ENCODE assay signal across 8 cellular contexts in genomic region chr11:450809-451451, GRCh38. TPM values are rescaled to one million over a fixed set of nuclear protein-coding genes. Genes with fewer than 3 reads are reported as not detected.
A peak's percentile ranks its signal among the peaks of the same experiment; 100 is the strongest.
DNase-seq lines count a peak whose midpoint lies in the region; ATAC-seq, FAIRE-seq and TF ChIP-seq lines count a peak whose summit lies in the region.

No MANE protein-coding gene starts in this region.

- H3K9me3 ChIP-seq in HUES48 (ENCODE audit: control insufficient read depth, insufficient read depth, low read length) = no peaks in the 10 kb centered on the region
- no peaks in the 10 kb centered on the region for H3K9me3 ChIP-seq in suprapubic skin

- POLR2A ChIA-PET in RWPE1 (lab: Yijun Ruan, JAX; ENCODE audit: low non-redundant PET) = interaction anchor here (0.6 to 0.9 kb wide), 3 partner anchors 10 to 58 kb away, joined by 3 to 6 read pairs (median 3); no protein-coding TSS in a partner anchor

- H3K27me3 ChIP-seq in HUES48 (ENCODE audit: control insufficient read depth, insufficient read depth, low read length) (no peaks in the 10 kb centered on the region), foreskin keratinocyte (no peaks in the 10 kb centered on the region), suprapubic skin (no peaks in the 10 kb centered on the region)

- H3K4me1 ChIP-seq in HUES48 (ENCODE audit: control insufficient read depth, insufficient read depth, low read length) = peaks cover 22% of the 10 kb centered on the region; the same call in 1 of the 2 replicates
- peaks cover 6% of the 10 kb centered on the region for H3K4me1 ChIP-seq in foreskin keratinocyte
- H3K4me1 ChIP-seq in suprapubic skin = peaks cover 46% of the 10 kb centered on the region

- H3K4me3 ChIP-seq in HUES48 (ENCODE audit: low read depth, low read length) = peak overlapping the region; percentile 93
- peak overlapping the region; percentile 88 for H3K4me3 ChIP-seq in suprapubic skin

- TF ChIP-seq CTCF in RWPE1 (conservative IDR thresholded peaks at IDR 0.05; ENCODE audit: low read depth) (peak; percentile 61), foreskin keratinocyte (conservative IDR thresholded peaks at IDR 0.05) (peak; percentile 64), suprapubic skin (IDR thresholded peaks at IDR 0.05) (peak in 1 of 2 donors; percentile 16)

- peak; percentile 63 for DNase-seq in GM12892 (ENCODE audit: insufficient read length)
- DNase-seq in RWPE1 (ENCODE audit: low spot score) = peak; percentile 64
- DNase-seq in activated gamma-delta T cell treated with anti-CD3 and anti-CD28 coated beads, Interleukin-2, amount 50 U/mL, for 16 hours (ENCODE audit: low read depth) = peak; percentile 65
- peak; percentile 32 to 54 for DNase-seq in foreskin keratinocyte
- DNase-seq in nucleus accumbens (lab: John Stamatoyannopoulos, UW) = peak in 40 of 56 donors; percentile 9 to 80 (median 48)
- peak; percentile 84 to 86 for DNase-seq in suprapubic skin (ENCODE audit: low spot score in 2 of 2)
- DNase-seq in NCI-H774 (lab: John Stamatoyannopoulos, UW) = no peak

- no peak for FAIRE-seq in GM12892 (lab: Jason Lieb, UNC)

- WGBS in suprapubic skin = 15% methylated on average over 4 of the region's 46 CpGs

- no peak for TF ChIP-seq EP300 in suprapubic skin (IDR thresholded peaks at IDR 0.05)

- TF ChIP-seq POLR2A in GM12892 (IDR thresholded peaks at IDR 0.05; ENCODE audit: low read depth, low read length) = no peak
- no peak for TF ChIP-seq POLR2A in suprapubic skin (IDR thresholded peaks at IDR 0.05)

- ATAC-seq in foreskin keratinocyte = peak; percentile 2

- CTCF ChIA-PET in RWPE1 (lab: Yijun Ruan, JAX) = interaction anchor here (0.6 to 1.1 kb wide), 8 partner anchors 11 to 227 kb away, joined by 3 to 5 read pairs (median 3); no protein-coding TSS in a partner anchor

- no peak overlapping the region for H3K27ac ChIP-seq in HUES48 (ENCODE audit: low read depth, low read length)
- peak overlapping the region; percentile 92 for H3K27ac ChIP-seq in RWPE1
- H3K27ac ChIP-seq in foreskin keratinocyte = peak overlapping the region; percentile 38
- peak overlapping the region; percentile 71 for H3K27ac ChIP-seq in suprapubic skin

- H3K9ac ChIP-seq in HUES48 (ENCODE audit: low read depth, low read length) = peak overlapping the region; percentile 63

- peaks cover 22% of the 10 kb centered on the region for H3K36me3 ChIP-seq in HUES48 (ENCODE audit: control insufficient read depth, insufficient read depth, low read length)
- H3K36me3 ChIP-seq in suprapubic skin = peaks cover 21% of the 10 kb centered on the region

RNA-seq across cellular contexts. Expression of gene PTDSS2, which starts 0.9 kb away (rescaled TPM):
- polyA plus RNA-seq in GM12892 (2012; ENCODE audit: missing spikeins) = 7.3 TPM
- total RNA-seq in foreskin keratinocyte (28.1 and 30.0 TPM in 2 replicates), suprapubic skin (10 to 100 TPM; 22.3 to 31.0 (median 25.3) TPM)
- 33.1 and 38.2 TPM in 2 replicates for polyA plus RNA-seq in foreskin keratinocyte

RNA-seq across cellular contexts. Expression of gene ANO9, which starts 9.1 kb away (rescaled TPM):
- polyA plus RNA-seq in GM12892 (2012; ENCODE audit: missing spikeins) = 32.2 TPM
- total RNA-seq in foreskin keratinocyte (19.0 and 26.0 TPM in 2 replicates), suprapubic skin (100 to 1,000 TPM in 2 of 4 donors, 10 to 100 TPM in 2; 76.8 to 166 (median 103) TPM)
- polyA plus RNA-seq in foreskin keratinocyte = 23.1 and 31.2 TPM in 2 replicates

RNA-seq across cellular contexts. Expression of gene SIGIRR, which starts 36.1 kb away (rescaled TPM):
- polyA plus RNA-seq in GM12892 (2012; ENCODE audit: missing spikeins) = 4.6 TPM
- total RNA-seq in foreskin keratinocyte (10.8 and 11.8 TPM in 2 replicates), suprapubic skin (10 to 100 TPM; 14.2 to 26.0 (median 16.5) TPM)
- 14.4 and 17.7 TPM in 2 replicates for polyA plus RNA-seq in foreskin keratinocyte

RNA-seq across cellular contexts. Expression of gene RNH1, which starts 56.1 kb away (rescaled TPM):
- polyA plus RNA-seq in GM12892 (2012; ENCODE audit: missing spikeins) = 40.2 TPM
- total RNA-seq in foreskin keratinocyte (162 and 219 TPM in 2 replicates), suprapubic skin (100 to 1,000 TPM; 378 to 392 (median 383) TPM)
- polyA plus RNA-seq in foreskin keratinocyte = 167 and 235 TPM in 2 replicates

RNA-seq across cellular contexts. Expression of gene PKP3, which starts 56.9 kb away (rescaled TPM):
- not detected for polyA plus RNA-seq in GM12892 (2012; ENCODE audit: missing spikeins)
- total RNA-seq in foreskin keratinocyte (148 and 170 TPM in 2 replicates), suprapubic skin (100 to 1,000 TPM; 318 to 486 (median 428) TPM)
- 149 and 165 TPM in 2 replicates for polyA plus RNA-seq in foreskin keratinocyte
